26 cellular contexts compared by ENCODE assay signal in the genomic region with DNA sequence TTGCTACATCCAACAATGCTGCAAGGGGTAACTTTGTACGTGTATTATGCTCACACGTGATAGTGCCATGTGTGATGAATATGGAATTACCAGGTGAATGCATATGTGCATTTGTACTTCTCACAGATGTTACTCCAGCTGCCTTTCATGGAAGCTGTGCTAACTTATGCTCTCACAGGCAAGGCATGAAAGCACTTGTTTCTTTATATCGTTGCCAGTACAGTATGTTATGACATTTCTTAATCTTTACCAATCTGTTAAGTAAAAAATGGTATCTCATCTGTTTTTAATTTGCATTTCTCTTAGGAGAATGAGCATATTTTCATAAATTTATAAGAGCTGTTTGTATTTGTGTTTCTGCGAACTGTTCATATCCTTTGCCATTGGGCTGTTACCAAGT.
"Had no signal": no experiment of that assay in that cellular context is flagged by ENCODE, and none has a peak within 500 bp of the region (broad histone marks: within the 10 kb centered on the region; RNA-seq: fewer than 3 reads in every experiment).

No MANE protein-coding gene starts in this region.

- H3K36me3 ChIP-seq: gastrocnemius medialis, uterus had no signal

- ATAC-seq: activated CD4-positive, alpha-beta T cell treated with anti-CD3 and anti-CD28 coated beads for 36 hours; activated T-cell treated with anti-CD3 and anti-CD28 coated beads, Interleukin-2, amount 50 U/mL, for 4 hours; gastrocnemius medialis; natural killer cell treated with Interleukin-12 subunit alpha and Interleukin-12 subunit beta and Interleukin-15 and Interleukin-18, amount 100 ng/mL, for 72 hours; stimulated activated naive B cell treated with anti-CD40 and anti-IgM and Interleukin-4, amounts not matched to agents 10 μg/mL and 1 μg/mL and 100 μg/mL, for 72 hours had no signal

- H3K4me1 ChIP-seq: testis had no signal

- H3K27ac ChIP-seq: gastrocnemius medialis, testis had no signal

- DNase-seq: activated B cell treated with CpG ODN at 0.5 μM for 24 hours; activated CD4-positive, alpha-beta T cell treated with anti-CD3 and anti-CD28 coated beads for 36 hours; activated CD4-positive, alpha-beta T cell treated with anti-CD3 and anti-CD28 coated beads, Interleukin-2, amount 50 U/mL, for 4 hours; activated CD8-positive, alpha-beta memory T cell treated with anti-CD3 and anti-CD28 coated beads for 24 hours; activated CD8-positive, alpha-beta memory T cell treated with anti-CD3 and anti-CD28 coated beads, Interleukin-2, amount 50 U/mL, for 4 hours; activated naive CD4-positive, alpha-beta T cell; activated naive CD8-positive, alpha-beta T cell treated with anti-CD3 and anti-CD28 coated beads for 36 hours; activated T-cell treated with anti-CD3 and anti-CD28 coated beads, Interleukin-2, amount 50 U/mL, for 4 hours; amygdala; cortex of kidney; endodermal cell; erythroblast; gastrocnemius medialis; head of caudate nucleus; hypothalamus; islet precursor cell; retina; stimulated activated CD4-positive, alpha-beta T cell treated with anti-CD3 and anti-CD28 coated beads, Interleukin-2, amount 100 ng/mL, for 48 hours; stimulated activated CD8-positive, alpha-beta memory T cell treated with anti-CD3 and anti-CD28 coated beads, Interleukin-4, amount 100 ng/mL, for 48 hours; stimulated activated naive B cell treated with anti-CD40 and anti-IgM and Interleukin-4, amounts not matched to agents 10 μg/mL and 1 μg/mL and 100 μg/mL, for 72 hours; T-helper 9 cell; testis; trophoblast cell; uterus had no signal

- H3K27me3 ChIP-seq: gastrocnemius medialis, testis, uterus had no signal

- H3K9me3 ChIP-seq: gastrocnemius medialis, testis, uterus had no signal

- H3K4me3 ChIP-seq: gastrocnemius medialis, lung, testis, uterus had no signal
